In genomic region chr9:111299604-111299936, GRCh38 we compare ENCODE assay signal across 7 cellular contexts. TPM values are rescaled to one million over a fixed set of nuclear protein-coding genes. Genes with fewer than 3 reads are reported as not detected.
"Had no signal": no experiment of that assay in that cellular context is flagged by ENCODE, and none has a peak within 500 bp of the region (broad histone marks: within the 10 kb centered on the region; RNA-seq: fewer than 3 reads in every experiment).

No MANE protein-coding gene starts in this region.

RNA-seq across cellular contexts. Expression of gene OR2K2, which starts 30.5 kb away (rescaled TPM):
- total RNA-seq: dermis blood vessel endothelial cell; fibroblast of villous mesenchyme; left colon; posterior vena cava; T-helper 2 cell treated with Interferon-gamma antibody and Interleukin-4, amounts not matched to agents 100 ng/mL and 5 ng/mL, for 36 hours; thyroid gland had no signal
- polyA plus RNA-seq: esophagus had no signal
